Comparison of ENCODE assay signal across 17 cellular contexts in the genomic region with DNA sequence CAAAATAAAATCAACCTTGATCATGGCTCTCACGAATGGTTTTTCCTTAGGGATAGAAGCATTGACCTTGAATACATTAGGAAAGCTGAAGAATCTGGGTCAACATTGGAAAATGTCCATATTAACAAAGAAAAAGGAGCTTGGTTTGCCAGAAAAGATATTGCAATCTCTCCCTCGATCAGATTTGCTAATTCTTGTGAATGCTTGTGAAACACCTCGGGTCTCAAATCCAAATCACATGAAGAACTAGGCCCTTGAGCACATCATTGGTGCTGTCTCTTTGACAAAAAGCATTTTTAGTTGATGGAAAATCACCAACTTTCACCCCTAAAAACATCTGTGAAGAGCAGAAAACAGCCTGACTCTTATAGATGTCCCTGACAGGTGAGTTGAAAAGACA. TPM values are rescaled to one million over a fixed set of nuclear protein-coding genes. Genes with fewer than 3 reads are reported as not detected.
DNase-seq lines count a peak whose midpoint lies in the region; ATAC-seq and TF ChIP-seq lines count a peak whose summit lies in the region.
"Had no signal": no experiment of that assay in that cellular context is flagged by ENCODE, and none has a peak within 500 bp of the region (broad histone marks: within the 10 kb centered on the region; RNA-seq: fewer than 3 reads in every experiment).

No MANE protein-coding gene starts in this region.

- peak overlapping the region; percentile 47 for H3K27ac ChIP-seq in subcutaneous abdominal adipose tissue (ENCODE audit: low read depth, low read length)
- no peak overlapping the region for H3K27ac ChIP-seq in colonic mucosa
- H3K27ac ChIP-seq: C4-2B had no signal

- no peaks in the 10 kb centered on the region for H3K36me3 ChIP-seq in subcutaneous abdominal adipose tissue (ENCODE audit: control insufficient read depth in 5 of 5, insufficient read depth in 5 of 5, low read length in 5 of 5)
- no peaks in the 10 kb centered on the region for H3K36me3 ChIP-seq in colonic mucosa
- H3K36me3 ChIP-seq: BE2C had no signal

- no peaks in the 10 kb centered on the region for H3K27me3 ChIP-seq in subcutaneous abdominal adipose tissue (ENCODE audit: control insufficient read depth in 5 of 5, insufficient read depth in 4 of 5, low read length in 5 of 5)
- no peaks in the 10 kb centered on the region for H3K27me3 ChIP-seq in colonic mucosa
- H3K27me3 ChIP-seq: BE2C had no signal

- H3K9ac ChIP-seq in subcutaneous abdominal adipose tissue (ENCODE audit: low read length in 5 of 5) (no peak overlapping the region), colonic mucosa (ENCODE audit: low read depth in 2 of 2, low read length in 2 of 2) (no peak overlapping the region)

- H3K9me3 ChIP-seq in subcutaneous abdominal adipose tissue (ENCODE audit: control insufficient read depth in 5 of 5, low read length in 5 of 5) (no peaks in the 10 kb centered on the region), colonic mucosa (no peaks in the 10 kb centered on the region)
- H3K9me3 ChIP-seq: BE2C had no signal

- intact Hi-C loops in colonic mucosa (cut with DNase I) = no loop called here

- DNase-seq in AG09309 (ENCODE audit: low read depth) = peak; percentile 11
- DNase-seq in fibroblast of gingiva (ENCODE audit: low read depth) = peak; percentile 78
- DNase-seq in left lobe of liver (ENCODE audit: low spot score) = no peak
- no peak for DNase-seq in stimulated activated naive CD8-positive, alpha-beta T cell treated with anti-CD3 and anti-CD28 coated beads, Interleukin-15, Interleukin-2, amounts not matched to agents 100 U/mL and 50 U/mL, for 24 hours
- no peak for DNase-seq in colonic mucosa
- DNase-seq in NCI-H2196 (lab: John Stamatoyannopoulos, UW; ENCODE audit: unreplicated experiment) = no peak
- DNase-seq: BE2C; CD4-positive, alpha-beta memory T cell; COR-L47; DMS153; DND-41; GDM1; H9; IMR-90 had no signal

- H3K4me1 ChIP-seq in subcutaneous abdominal adipose tissue (ENCODE audit: control insufficient read depth in 5 of 5, insufficient read depth in 5 of 5, low read length in 5 of 5) (peaks cover 0 to 60% (median 14%) of the 10 kb centered on the region in 5 donors), colonic mucosa (no peaks in the 10 kb centered on the region)
- H3K4me1 ChIP-seq: BE2C had no signal

- TF ChIP-seq CTCF in AG09309 (IDR thresholded peaks at IDR 0.05; ENCODE audit: control insufficient read depth, insufficient read depth, low read depth, low read length, missing control alignments) (no peak), colonic mucosa (IDR thresholded peaks at IDR 0.05) (no peak)

- H3K4me3 ChIP-seq in AG09309 (ENCODE audit: control insufficient read depth, low read depth, low read length) (no peak overlapping the region), subcutaneous abdominal adipose tissue (ENCODE audit: low read depth in 1 of 5, low read length in 5 of 5) (no peak overlapping the region), colonic mucosa (no peak overlapping the region)
- H3K4me3 ChIP-seq: GM23338 had no signal

- ATAC-seq in left lobe of liver = peak; percentile 65
- ATAC-seq in stimulated activated naive CD8-positive, alpha-beta T cell treated with anti-CD3 and anti-CD28 coated beads, Interleukin-15, Interleukin-2, amounts not matched to agents 100 U/mL and 50 U/mL, for 24 hours = no peak

RNA-seq across cellular contexts. Expression of gene ZC3H11B, which starts 58.8 kb away (rescaled TPM):
- total RNA-seq in left lobe of liver (not detected), colonic mucosa (under 1 TPM in 1 of 2 donors, not detected in 1; 0.22 TPM)
- total RNA-seq: CD4-positive, alpha-beta memory T cell; H9 had no signal

Comparison
In these comparisons a context has a peak if more than half of its experiments do, and no peak if none do; other contexts are left out.
1. DNase-seq: peak in AG09309 (single experiment) and fibroblast of gingiva (single experiment); none in left lobe of liver (single experiment), stimulated activated naive CD8-positive, alpha-beta T cell treated with anti-CD3 and anti-CD28 coated beads, Interleukin-15, Interleukin-2, amounts not matched to agents 100 U/mL and 50 U/mL, for 24 hours (single experiment), colonic mucosa (single experiment) and NCI-H2196 (single experiment).